In the genomic region with DNA sequence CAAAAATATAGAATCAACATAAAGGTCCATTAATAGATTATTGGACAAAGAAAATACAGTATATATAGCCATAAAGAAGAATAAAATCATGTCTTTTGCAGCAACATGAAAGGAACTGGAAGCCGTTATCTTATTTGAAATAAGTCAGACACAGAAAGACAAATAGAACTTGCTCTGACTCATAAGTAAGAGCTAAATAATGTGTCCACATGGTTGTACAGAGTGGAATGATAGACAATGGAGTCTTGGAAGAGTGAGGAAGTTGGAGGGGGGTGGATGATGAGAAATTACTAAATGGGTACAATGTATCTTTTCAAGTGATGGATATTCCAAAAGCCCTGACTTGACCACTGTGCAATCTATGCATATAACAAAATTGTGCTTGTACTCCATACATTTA, we compare ENCODE assay signal across 14 cellular contexts.
"Had no signal": no experiment of that assay in that cellular context is flagged by ENCODE, and none has a peak within 500 bp of the region (broad histone marks: within the 10 kb centered on the region; RNA-seq: fewer than 3 reads in every experiment).

No MANE protein-coding gene starts in this region.

- ATAC-seq: naive thymus-derived CD4-positive, alpha-beta T cell had no signal

- FAIRE-seq: urothelium cell line had no signal

- H3K4me3 ChIP-seq: skin epidermis, stomach had no signal

- DNase-seq: activated CD4-positive, alpha-beta memory T cell treated with anti-CD3 and anti-CD28 coated beads for 36 hours; activated CD4-positive, CD25-positive, alpha-beta regulatory T cell treated with anti-CD3 and anti-CD28 coated beads, Interleukin-2, amount 50 U/mL, for 72 hours; activated gamma-delta T cell; activated T-cell treated with anti-CD3 and anti-CD28 coated beads, Interleukin-2, amount 50 U/mL, for 48 hours; aorta; caudate nucleus; cortex of kidney; effector CD8-positive, alpha-beta T cell; naive thymus-derived CD4-positive, alpha-beta T cell; stimulated activated CD4-positive, alpha-beta T cell treated with anti-CD3 and anti-CD28 coated beads, Interleukin-4, amount 100 ng/mL, for 4 hours; stomach had no signal

- H3K27me3 ChIP-seq: stomach had no signal

- H3K36me3 ChIP-seq: stomach had no signal

- H3K4me1 ChIP-seq: stomach had no signal

- H3K27ac ChIP-seq: epithelial cell of prostate, skin epidermis, stomach had no signal
